ENCODE assay signal across 26 cellular contexts in the genomic region with DNA sequence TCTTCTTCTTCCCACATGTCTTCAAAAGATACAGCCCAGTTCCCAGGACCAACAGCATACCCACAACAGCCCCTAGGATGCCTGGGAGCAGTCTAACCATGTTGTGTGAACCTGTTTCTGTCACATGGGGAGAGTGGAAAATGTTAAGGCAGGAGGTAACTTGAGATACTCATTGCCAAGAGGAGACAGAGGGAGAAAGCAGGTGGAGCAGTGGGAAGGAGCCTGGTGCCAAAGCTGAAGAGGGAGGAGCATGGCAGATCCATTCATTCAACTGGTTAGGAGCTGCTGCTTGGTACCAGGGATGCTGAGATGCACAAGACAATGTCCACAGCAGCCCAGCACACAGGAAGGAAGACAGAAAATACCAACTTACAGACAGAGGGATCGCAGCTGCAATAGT.
"Had no signal": no experiment of that assay in that cellular context is flagged by ENCODE, and none has a peak within 500 bp of the region (broad histone marks: within the 10 kb centered on the region; RNA-seq: fewer than 3 reads in every experiment).

No MANE protein-coding gene starts in this region.

- H3K9me3 Mint-ChIP-seq: activated CD4-positive, alpha-beta memory T cell treated with anti-CD3 and anti-CD28 coated beads, Interleukin-2, amount 10 ng/mL, durations not matched to agents 7 days and 5 days; activated CD4-positive, alpha-beta T cell treated with anti-CD3 and anti-CD28 coated beads, Interleukin-2, amount 10 ng/mL, durations not matched to agents 7 days and 5 days; activated T-cell treated with anti-CD3 and anti-CD28 coated beads, Interleukin-2, amount 50 U/mL, for 4 hours; central memory CD8-positive, alpha-beta T cell had no signal

- H3K4me3 Mint-ChIP-seq: activated CD4-positive, alpha-beta memory T cell treated with anti-CD3 and anti-CD28 coated beads, Interleukin-2, amount 10 ng/mL, durations not matched to agents 7 days and 5 days; activated CD4-positive, alpha-beta T cell treated with anti-CD3 and anti-CD28 coated beads, Interleukin-2, amount 10 ng/mL, durations not matched to agents 7 days and 5 days; activated naive CD8-positive, alpha-beta T cell; activated T-cell treated with anti-CD3 and anti-CD28 coated beads, Interleukin-2, amount 50 U/mL, for 4 hours; activated T-helper 17 cell treated with anti-CD3 and anti-CD28 coated beads, Interleukin-2, amount 50 U/mL, for 72 hours; central memory CD8-positive, alpha-beta T cell had no signal

- H3K4me3 ChIP-seq: colonic mucosa, esophagus squamous epithelium, gastroesophageal sphincter, heart right ventricle, hepatocyte had no signal

- H3K36me3 ChIP-seq: brain microvascular endothelial cell, colonic mucosa, esophagus squamous epithelium, gastroesophageal sphincter, heart right ventricle had no signal

- H3K27ac Mint-ChIP-seq: activated CD4-positive, alpha-beta memory T cell treated with anti-CD3 and anti-CD28 coated beads, Interleukin-2, amount 10 ng/mL, durations not matched to agents 7 days and 5 days; activated CD4-positive, alpha-beta T cell treated with anti-CD3 and anti-CD28 coated beads, Interleukin-2, amount 10 ng/mL, durations not matched to agents 7 days and 5 days; activated naive CD8-positive, alpha-beta T cell; activated T-helper 17 cell treated with anti-CD3 and anti-CD28 coated beads, Interleukin-2, amount 50 U/mL, for 72 hours had no signal

- H3K9me3 ChIP-seq: colonic mucosa, esophagus squamous epithelium, gastroesophageal sphincter, heart right ventricle had no signal

- H3K27me3 ChIP-seq: brain microvascular endothelial cell, colonic mucosa, esophagus squamous epithelium, gastroesophageal sphincter, hepatocyte had no signal

- DNase-seq: activated CD4-positive, alpha-beta memory T cell treated with anti-CD3 and anti-CD28 coated beads, Interleukin-2, amount 10 ng/mL, durations not matched to agents 7 days and 5 days; activated CD4-positive, alpha-beta T cell treated with anti-CD3 and anti-CD28 coated beads for 1 hour; activated CD4-positive, alpha-beta T cell treated with anti-CD3 and anti-CD28 coated beads for 4 hours; activated CD4-positive, alpha-beta T cell treated with anti-CD3 and anti-CD28 coated beads, Interleukin-2, amount 10 ng/mL, durations not matched to agents 7 days and 5 days; activated CD4-positive, alpha-beta T cell treated with anti-CD3 and anti-CD28 coated beads, Interleukin-2, amount 50 U/mL, for 4 hours; activated CD4-positive, CD25-positive, alpha-beta regulatory T cell; activated effector memory CD4-positive, alpha-beta T cell treated with Interleukin-2 at 50 U/mL for 16 hours; activated gamma-delta T cell treated with Interleukin-2 at 50 U/mL for 16 hours; activated naive CD4-positive, alpha-beta T cell treated with anti-CD3 and anti-CD28 coated beads, Interleukin-2, amount 50 U/mL, for 16 hours; activated naive CD4-positive, alpha-beta T cell treated with Interleukin-2 at 50 U/mL for 16 hours; activated T-cell treated with anti-CD3 and anti-CD28 coated beads, Interleukin-2, amount 50 U/mL, for 4 hours; amniotic stem cell; anterior cingulate cortex; brain microvascular endothelial cell; colonic mucosa; effector memory CD4-positive, alpha-beta T cell; erythroblast; esophagus squamous epithelium; foreskin melanocyte; heart right ventricle; T-helper 2 cell had no signal

- H3K4me1 ChIP-seq: colonic mucosa, esophagus squamous epithelium, gastroesophageal sphincter, heart right ventricle had no signal

- ATAC-seq: activated T-cell treated with anti-CD3 and anti-CD28 coated beads, Interleukin-2, amount 50 U/mL, for 4 hours; activated T-helper 17 cell treated with anti-CD3 and anti-CD28 coated beads, Interleukin-2, amount 50 U/mL, for 72 hours; gastroesophageal sphincter; heart right ventricle had no signal

- H3K4me1 Mint-ChIP-seq: activated CD4-positive, alpha-beta memory T cell treated with anti-CD3 and anti-CD28 coated beads, Interleukin-2, amount 10 ng/mL, durations not matched to agents 7 days and 5 days; activated CD4-positive, alpha-beta T cell treated with anti-CD3 and anti-CD28 coated beads, Interleukin-2, amount 10 ng/mL, durations not matched to agents 7 days and 5 days; activated T-helper 17 cell treated with anti-CD3 and anti-CD28 coated beads, Interleukin-2, amount 50 U/mL, for 72 hours; central memory CD8-positive, alpha-beta T cell had no signal

- H3K4me2 ChIP-seq: hepatocyte had no signal

- H3K36me3 Mint-ChIP-seq: activated naive CD8-positive, alpha-beta T cell had no signal

- H3K27ac ChIP-seq: brain microvascular endothelial cell, colonic mucosa, esophagus squamous epithelium, gastroesophageal sphincter, heart right ventricle, hepatocyte had no signal
